Comparison of ENCODE assay signal across 28 cellular contexts in the genomic region with DNA sequence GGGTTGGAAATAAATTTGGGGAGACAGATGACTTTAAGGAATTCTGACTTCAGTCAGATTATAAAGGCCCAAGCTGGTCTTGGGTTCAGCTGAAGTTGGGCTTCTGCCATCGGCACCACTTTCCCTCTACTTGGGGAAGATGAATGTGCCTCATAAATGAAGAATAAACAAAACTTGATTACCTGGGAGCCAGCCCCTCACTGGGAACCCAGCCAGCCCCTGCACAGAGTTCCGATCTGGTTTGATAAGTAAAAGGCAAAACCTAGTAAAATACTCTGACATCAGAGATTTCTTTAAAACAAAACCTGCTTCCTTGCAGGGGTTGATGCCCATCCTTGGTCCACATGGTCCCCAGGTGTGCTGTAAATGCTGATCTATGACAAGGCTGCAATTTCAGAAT.
DNase-seq lines count a peak whose midpoint lies in the region; ATAC-seq and TF ChIP-seq lines count a peak whose summit lies in the region.
"Had no signal": no experiment of that assay in that cellular context is flagged by ENCODE, and none has a peak within 500 bp of the region (broad histone marks: within the 10 kb centered on the region; RNA-seq: fewer than 3 reads in every experiment).

No MANE protein-coding gene starts in this region.

- no peak overlapping the region for H3K9ac ChIP-seq in SK-N-SH
- H3K9ac ChIP-seq in mammary epithelial cell (ENCODE audit: insufficient read depth, low read length), result no peak overlapping the region

- H3K27me3 ChIP-seq in SK-N-SH (ENCODE audit: insufficient read depth), result no peaks in the 10 kb centered on the region
- H3K27me3 ChIP-seq in mammary epithelial cell (ENCODE audit: insufficient read depth, low read length), result no peaks in the 10 kb centered on the region
- H3K27me3 ChIP-seq in vagina, result no peaks in the 10 kb centered on the region
- H3K27me3 ChIP-seq: body of pancreas, dorsolateral prefrontal cortex, heart left ventricle, pancreas had no signal

- H3K27ac Mint-ChIP-seq in nephron, result peak overlapping the region; percentile 73 to 81 (median 81)
- H3K27ac Mint-ChIP-seq: CD8-positive, alpha-beta memory T cell; T-helper 17 cell had no signal

- H3K9me3 ChIP-seq in SK-N-SH (no peaks in the 10 kb centered on the region), mammary epithelial cell (replicated peaks; ENCODE audit: insufficient read depth, low read length) (no peaks in the 10 kb centered on the region), vagina (no peaks in the 10 kb centered on the region)
- H3K9me3 ChIP-seq: body of pancreas, lower lobe of right lung, pancreas had no signal

- TF ChIP-seq POLR2A in vagina (IDR thresholded peaks at IDR 0.05), result no peak

- TF ChIP-seq RAD21 in SK-N-SH (IDR thresholded peaks at IDR 0.05; ENCODE audit: low read length), result no peak

- no peak for TF ChIP-seq EP300 in SK-N-SH (IDR thresholded peaks at IDR 0.05; ENCODE audit: borderline replicate concordance in 1 of 2, low read depth in 1 of 2, low read length in 1 of 2)

- BruUV-seq in mammary epithelial cell (replicated peaks; lab: Mats Ljungman, UMichigan), result no TSS peak

- H2AFZ ChIP-seq in SK-N-SH (ENCODE audit: low read depth) (no peak overlapping the region), mammary epithelial cell (ENCODE audit: low read depth, low read length) (peak overlapping the region; percentile 55)

- peaks cover 5% of the 10 kb centered on the region for H3F3A ChIP-seq in SK-N-SH (replicated peaks; ENCODE audit: insufficient read depth)

- peaks cover 2% of the 10 kb centered on the region for H3K9me3 Mint-ChIP-seq in nephron

- peaks cover 58% of the 10 kb centered on the region for H3K4me1 Mint-ChIP-seq in nephron
- H3K4me1 Mint-ChIP-seq: CD8-positive, alpha-beta memory T cell; T-helper 17 cell had no signal

- POLR2A ChIA-PET in SK-N-SH (lab: Yijun Ruan, JAX), result no interaction called here

- H4K20me1 ChIP-seq in SK-N-SH (ENCODE audit: insufficient read depth) (no peaks in the 10 kb centered on the region), mammary epithelial cell (ENCODE audit: insufficient read depth, low read length) (no peaks in the 10 kb centered on the region)

- DNase-seq in SK-N-SH (no peak), mammary epithelial cell (no peak), vagina (ENCODE audit: extremely low spot score in 2 of 2) (no peak), NCI-H526 treated with DMSO at 0.1 percent for 48 hours (lab: John Stamatoyannopoulos, UW) (no peak), 8988T (no peak)
- DNase-seq: activated CD8-positive, alpha-beta memory T cell treated with anti-CD3 and anti-CD28 coated beads for 24 hours; activated gamma-delta T cell; CD8-positive, alpha-beta memory T cell; cerebellar nuclear complex; dorsolateral prefrontal cortex; GF-D8; GOT3; heart left ventricle; Karpas-422; lower lobe of right lung; NCI-H1048; NCI-H2029; NCI-H2227 treated with DMSO at 0.1 percent for 48 hours; NCI-H774; nephron progenitor cell; stimulated activated naive CD4-positive, alpha-beta T cell; T-helper 17 cell had no signal

- no peaks in the 10 kb centered on the region for H3K9me2 ChIP-seq in SK-N-SH

- in situ Hi-C loops in mammary epithelial cell (cut with MboI; ENCODE audit: low sequenced_read_pairs in 2 of 2), result no loop called here

- 17% methylated on average over 2 of the region's 2 CpGs for WGBS in SK-N-SH (ENCODE audit: low lambda C conversion rate)
- WGBS in mammary epithelial cell (ENCODE audit: low coverage, missing lambda C conversion rate), result 83% methylated on average over 2 of the region's 2 CpGs

- intact Hi-C loops in mammary epithelial cell (cut with micrococcal nuclease), result loop anchor here (10.0 kb wide), 2 partner anchors 219 to 289 kb away; a partner anchor contains a TSS
- intact Hi-C loops in vagina (cut with DNase I), result no loop called here

- H3K36me3 Mint-ChIP-seq in nephron (ENCODE audit: low read depth), result no peaks in the 10 kb centered on the region
- H3K36me3 Mint-ChIP-seq: CD8-positive, alpha-beta memory T cell had no signal

- no peaks in the 10 kb centered on the region for H3K36me3 ChIP-seq in SK-N-SH (replicated peaks in 1 of 2; ENCODE audit: control insufficient read depth in 1 of 2, insufficient read depth in 2 of 2, low read length in 1 of 2)
- no peaks in the 10 kb centered on the region for H3K36me3 ChIP-seq in mammary epithelial cell (ENCODE audit: insufficient read depth, low read length)
- no peaks in the 10 kb centered on the region for H3K36me3 ChIP-seq in vagina
- H3K36me3 ChIP-seq: heart left ventricle, lower lobe of right lung, pancreas had no signal

- H3K4me2 ChIP-seq in SK-N-SH (no peak overlapping the region), mammary epithelial cell (ENCODE audit: insufficient read depth, low read depth, low read length) (no peak overlapping the region)

- H3K79me2 ChIP-seq in SK-N-SH (ENCODE audit: insufficient read depth) (no peaks in the 10 kb centered on the region), mammary epithelial cell (ENCODE audit: insufficient read depth, low read length) (no peaks in the 10 kb centered on the region)

- no peak for TF ChIP-seq CTCF in SK-N-SH (IDR thresholded peaks at IDR 0.05)
- TF ChIP-seq CTCF in mammary epithelial cell (conservative IDR thresholded peaks at IDR 0.05 in 1 of 2, IDR thresholded peaks at IDR 0.05 in 1 of 2; ENCODE audit: extremely low read depth in 1 of 2, insufficient read depth in 1 of 2, low read depth in 1 of 2, low read length in 2 of 2), result no peak
- no peak for TF ChIP-seq CTCF in nephron (IDR thresholded peaks at IDR 0.05; ENCODE audit: unreplicated experiment in 3 of 3)
- TF ChIP-seq CTCF in vagina (IDR thresholded peaks at IDR 0.05), result no peak

- H3K4me3 Mint-ChIP-seq in nephron, result peak overlapping the region in 1 of 3 experiments; percentile 27
- H3K4me3 Mint-ChIP-seq: CD8-positive, alpha-beta memory T cell; nephron progenitor cell; T-helper 17 cell had no signal

- H3K27ac ChIP-seq in SK-N-SH (ENCODE audit: low read depth in 2 of 2, low read length in 1 of 2) (peak overlapping the region in 1 of 2 experiments; percentile 40; a peak in 1 of 4 replicates), mammary epithelial cell (ENCODE audit: insufficient read depth, low read depth, low read length) (no peak overlapping the region), vagina (peak overlapping the region; percentile 68)
- H3K27ac ChIP-seq: body of pancreas, dorsolateral prefrontal cortex, heart left ventricle, HL-60, lower lobe of right lung, pancreas had no signal

- H3K4me1 ChIP-seq in SK-N-SH (ENCODE audit: control insufficient read depth in 1 of 2, insufficient read depth in 2 of 2, low read depth in 1 of 2, low read length in 1 of 2) (peaks cover 6 to 10% of the 10 kb centered on the region in 2 experiments; a peak in 2 of 4 replicates), mammary epithelial cell (ENCODE audit: insufficient read depth, low read length) (peaks cover 17% of the 10 kb centered on the region), vagina (peaks cover 48% of the 10 kb centered on the region)

- no peaks in the 10 kb centered on the region for H3K27me3 Mint-ChIP-seq in nephron (ENCODE audit: low read depth)
- H3K27me3 Mint-ChIP-seq: CD8-positive, alpha-beta memory T cell; T-helper 17 cell had no signal

- H3K4me3 ChIP-seq in SK-N-SH (ENCODE audit: low read depth in 2 of 2, low read length in 1 of 2) (no peak overlapping the region), mammary epithelial cell (replicated peaks in 1 of 3; ENCODE audit: insufficient read depth in 1 of 3, low read depth in 2 of 3, low read length in 3 of 3) (no peak overlapping the region), vagina (no peak overlapping the region)
- H3K4me3 ChIP-seq: body of pancreas, dorsolateral prefrontal cortex, heart left ventricle, lower lobe of right lung, pancreas had no signal

- dilution Hi-C loops in mammary epithelial cell (cut with HindIII; ENCODE audit: low sequenced_read_pairs), result no loop called here

- ATAC-seq in SK-N-SH treated with all-trans-retinoic acid at 6 μM for 48 hours, result no peak
- no peak for ATAC-seq in HG03432 (IDR thresholded peaks at IDR 0.05; ENCODE audit: unreplicated experiment)
- ATAC-seq: T-helper 17 cell had no signal

- CTCF ChIA-PET in SK-N-SH (lab: Yijun Ruan, JAX) (no interaction called here), mammary epithelial cell (lab: Charles Lee; ENCODE audit: low non-redundant PET) (no interaction called here)

TF ChIP-seq in SK-N-SH treated with all-trans-retinoic acid at 6 μM for 48 hours, 23 proteins besides CTCF, POLR2A, EP300 and RAD21:
- TF ChIP-seq, protein P1, sequence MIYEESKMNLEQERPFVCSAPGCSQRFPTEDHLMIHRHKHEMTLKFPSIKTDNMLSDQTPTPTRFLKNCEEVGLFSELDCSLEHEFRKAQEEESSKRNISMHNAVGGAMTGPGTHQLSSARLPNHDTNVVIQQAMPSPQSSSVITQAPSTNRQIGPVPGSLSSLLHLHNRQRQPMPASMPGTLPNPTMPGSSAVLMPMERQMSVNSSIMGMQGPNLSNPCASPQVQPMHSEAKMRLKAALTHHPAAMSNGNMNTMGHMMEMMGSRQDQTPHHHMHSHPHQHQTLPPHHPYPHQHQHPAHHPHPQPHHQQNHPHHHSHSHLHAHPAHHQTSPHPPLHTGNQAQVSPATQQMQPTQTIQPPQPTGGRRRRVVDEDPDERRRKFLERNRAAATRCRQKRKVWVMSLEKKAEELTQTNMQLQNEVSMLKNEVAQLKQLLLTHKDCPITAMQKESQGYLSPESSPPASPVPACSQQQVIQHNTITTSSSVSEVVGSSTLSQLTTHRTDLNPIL (CRISPR knock-in tag; IDR thresholded peaks at IDR 0.05; ENCODE audit: low read depth), result no peak
- peak; percentile 8; the same call in 1 of the 2 replicates for TF ChIP-seq ISL1 (CRISPR knock-in tag; IDR thresholded peaks at IDR 0.05)

TF ChIP-seq in SK-N-SH, 30 proteins besides CTCF, POLR2A, EP300 and RAD21:
- TF ChIP-seq YY1 (IDR thresholded peaks at IDR 0.05; ENCODE audit: low read depth) (no peak), TEAD4 (IDR thresholded peaks at IDR 0.05; ENCODE audit: borderline replicate concordance, insufficient read depth) (no peak), MXI1 (IDR thresholded peaks at IDR 0.05; ENCODE audit: low read depth, low read length) (no peak), ELF1 (IDR thresholded peaks at IDR 0.05) (no peak)
